In genomic region chr20:10219452-10219791, GRCh38 we compare ENCODE assay signal across 1 cellular context.
TF ChIP-seq lines count a peak whose summit lies in the region.

No MANE protein-coding gene starts in this region.

TF ChIP-seq in K562, 482 proteins besides CTCF, POLR2A, EP300 and RAD21 (continued from another document and continues in another):
- TF ChIP-seq AFF1 (IDR thresholded peaks at IDR 0.05; ENCODE audit: low read depth in 1 of 2, partially characterized antibody in 2 of 2): peak in 1 of 2 experiments; percentile 86
- TF ChIP-seq ZNF511 (CRISPR knock-in tag; IDR thresholded peaks at IDR 0.05): peak; percentile 100
- TF ChIP-seq ZBTB12 (CRISPR knock-in tag; IDR thresholded peaks at IDR 0.05): no peak
- TF ChIP-seq SMARCC2 (IDR thresholded peaks at IDR 0.05; ENCODE audit: low read depth): no peak
- no peak for TF ChIP-seq ZBTB8A (IDR thresholded peaks at IDR 0.05; ENCODE audit: partially characterized antibody)
- TF ChIP-seq SFPQ (IDR thresholded peaks at IDR 0.05; ENCODE audit: low read depth, low read length): no peak
- peak; percentile 85 for TF ChIP-seq SAP30 (IDR thresholded peaks at IDR 0.05; ENCODE audit: borderline replicate concordance, insufficient read depth, low read depth, low read length, poor library complexity, severe bottlenecking)
- no peak for TF ChIP-seq ZNF143 (CRISPR knock-in tag; IDR thresholded peaks at IDR 0.05)
- TF ChIP-seq NCOA2 (IDR thresholded peaks at IDR 0.05; ENCODE audit: partially characterized antibody in 2 of 2): no peak
- no peak for TF ChIP-seq ZNF696 (CRISPR knock-in tag; conservative IDR thresholded peaks at IDR 0.05)
- no peak for TF ChIP-seq ZNF551 (CRISPR knock-in tag; IDR thresholded peaks at IDR 0.05)
- TF ChIP-seq TFE3 (CRISPR knock-in tag; IDR thresholded peaks at IDR 0.05): no peak
- peak; percentile 96 for TF ChIP-seq FOXP1 (CRISPR knock-in tag; IDR thresholded peaks at IDR 0.05)
- no peak for TF ChIP-seq NEUROD1 (IDR thresholded peaks at IDR 0.05; ENCODE audit: borderline replicate concordance, low read depth, low read length, partially characterized antibody)
- TF ChIP-seq FOXA1 (IDR thresholded peaks at IDR 0.05; ENCODE audit: borderline replicate concordance): no peak
- no peak for TF ChIP-seq NR4A1 (CRISPR knock-in tag; IDR thresholded peaks at IDR 0.05)
- no peak for TF ChIP-seq NR4A1 (tag; IDR thresholded peaks at IDR 0.05)
- TF ChIP-seq RBBP5 (IDR thresholded peaks at IDR 0.05; ENCODE audit: borderline replicate concordance, insufficient read depth, low read length, poor library complexity, severe bottlenecking): no peak
- TF ChIP-seq, protein P1, sequence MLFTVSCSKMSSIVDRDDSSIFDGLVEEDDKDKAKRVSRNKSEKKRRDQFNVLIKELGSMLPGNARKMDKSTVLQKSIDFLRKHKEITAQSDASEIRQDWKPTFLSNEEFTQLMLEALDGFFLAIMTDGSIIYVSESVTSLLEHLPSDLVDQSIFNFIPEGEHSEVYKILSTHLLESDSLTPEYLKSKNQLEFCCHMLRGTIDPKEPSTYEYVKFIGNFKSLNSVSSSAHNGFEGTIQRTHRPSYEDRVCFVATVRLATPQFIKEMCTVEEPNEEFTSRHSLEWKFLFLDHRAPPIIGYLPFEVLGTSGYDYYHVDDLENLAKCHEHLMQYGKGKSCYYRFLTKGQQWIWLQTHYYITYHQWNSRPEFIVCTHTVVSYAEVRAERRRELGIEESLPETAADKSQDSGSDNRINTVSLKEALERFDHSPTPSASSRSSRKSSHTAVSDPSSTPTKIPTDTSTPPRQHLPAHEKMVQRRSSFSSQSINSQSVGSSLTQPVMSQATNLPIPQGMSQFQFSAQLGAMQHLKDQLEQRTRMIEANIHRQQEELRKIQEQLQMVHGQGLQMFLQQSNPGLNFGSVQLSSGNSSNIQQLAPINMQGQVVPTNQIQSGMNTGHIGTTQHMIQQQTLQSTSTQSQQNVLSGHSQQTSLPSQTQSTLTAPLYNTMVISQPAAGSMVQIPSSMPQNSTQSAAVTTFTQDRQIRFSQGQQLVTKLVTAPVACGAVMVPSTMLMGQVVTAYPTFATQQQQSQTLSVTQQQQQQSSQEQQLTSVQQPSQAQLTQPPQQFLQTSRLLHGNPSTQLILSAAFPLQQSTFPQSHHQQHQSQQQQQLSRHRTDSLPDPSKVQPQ (CRISPR knock-in tag; IDR thresholded peaks at IDR 0.05; ENCODE audit: borderline replicate concordance): no peak
- peak; percentile 81 for TF ChIP-seq FOXJ3 (CRISPR knock-in tag; IDR thresholded peaks at IDR 0.05)
- TF ChIP-seq, protein P2, sequence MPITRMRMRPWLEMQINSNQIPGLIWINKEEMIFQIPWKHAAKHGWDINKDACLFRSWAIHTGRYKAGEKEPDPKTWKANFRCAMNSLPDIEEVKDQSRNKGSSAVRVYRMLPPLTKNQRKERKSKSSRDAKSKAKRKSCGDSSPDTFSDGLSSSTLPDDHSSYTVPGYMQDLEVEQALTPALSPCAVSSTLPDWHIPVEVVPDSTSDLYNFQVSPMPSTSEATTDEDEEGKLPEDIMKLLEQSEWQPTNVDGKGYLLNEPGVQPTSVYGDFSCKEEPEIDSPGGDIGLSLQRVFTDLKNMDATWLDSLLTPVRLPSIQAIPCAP (CRISPR knock-in tag; IDR thresholded peaks at IDR 0.05; ENCODE audit: borderline replicate concordance): peak; percentile 85; the same call in 1 of the 2 replicates
- TF ChIP-seq, protein P3, sequence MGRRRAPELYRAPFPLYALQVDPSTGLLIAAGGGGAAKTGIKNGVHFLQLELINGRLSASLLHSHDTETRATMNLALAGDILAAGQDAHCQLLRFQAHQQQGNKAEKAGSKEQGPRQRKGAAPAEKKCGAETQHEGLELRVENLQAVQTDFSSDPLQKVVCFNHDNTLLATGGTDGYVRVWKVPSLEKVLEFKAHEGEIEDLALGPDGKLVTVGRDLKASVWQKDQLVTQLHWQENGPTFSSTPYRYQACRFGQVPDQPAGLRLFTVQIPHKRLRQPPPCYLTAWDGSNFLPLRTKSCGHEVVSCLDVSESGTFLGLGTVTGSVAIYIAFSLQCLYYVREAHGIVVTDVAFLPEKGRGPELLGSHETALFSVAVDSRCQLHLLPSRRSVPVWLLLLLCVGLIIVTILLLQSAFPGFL (CRISPR knock-in tag; IDR thresholded peaks at IDR 0.05): no peak
- TF ChIP-seq, protein P4, sequence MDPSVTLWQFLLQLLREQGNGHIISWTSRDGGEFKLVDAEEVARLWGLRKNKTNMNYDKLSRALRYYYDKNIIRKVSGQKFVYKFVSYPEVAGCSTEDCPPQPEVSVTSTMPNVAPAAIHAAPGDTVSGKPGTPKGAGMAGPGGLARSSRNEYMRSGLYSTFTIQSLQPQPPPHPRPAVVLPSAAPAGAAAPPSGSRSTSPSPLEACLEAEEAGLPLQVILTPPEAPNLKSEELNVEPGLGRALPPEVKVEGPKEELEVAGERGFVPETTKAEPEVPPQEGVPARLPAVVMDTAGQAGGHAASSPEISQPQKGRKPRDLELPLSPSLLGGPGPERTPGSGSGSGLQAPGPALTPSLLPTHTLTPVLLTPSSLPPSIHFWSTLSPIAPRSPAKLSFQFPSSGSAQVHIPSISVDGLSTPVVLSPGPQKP (CRISPR knock-in tag; IDR thresholded peaks at IDR 0.05): no peak
- no peak for TF ChIP-seq TOE1 (IDR thresholded peaks at IDR 0.05; ENCODE audit: borderline replicate concordance)
- TF ChIP-seq TOE1 (CRISPR knock-in tag; IDR thresholded peaks at IDR 0.05; ENCODE audit: borderline replicate concordance, low read depth): no peak
- TF ChIP-seq, protein P5, sequence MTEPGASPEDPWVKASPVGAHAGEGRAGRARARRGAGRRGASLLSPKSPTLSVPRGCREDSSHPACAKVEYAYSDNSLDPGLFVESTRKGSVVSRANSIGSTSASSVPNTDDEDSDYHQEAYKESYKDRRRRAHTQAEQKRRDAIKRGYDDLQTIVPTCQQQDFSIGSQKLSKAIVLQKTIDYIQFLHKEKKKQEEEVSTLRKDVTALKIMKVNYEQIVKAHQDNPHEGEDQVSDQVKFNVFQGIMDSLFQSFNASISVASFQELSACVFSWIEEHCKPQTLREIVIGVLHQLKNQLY (CRISPR knock-in tag; conservative IDR thresholded peaks at IDR 0.05): peak in 1 of 2 experiments; percentile 86; a peak in 2 of 4 replicates
- no peak for TF ChIP-seq COPS2 (conservative IDR thresholded peaks at IDR 0.05)
- no peak for TF ChIP-seq KLF13 (tag; IDR thresholded peaks at IDR 0.05; ENCODE audit: borderline replicate concordance, low read depth)
- TF ChIP-seq CEBPG (CRISPR knock-in tag; IDR thresholded peaks at IDR 0.05): no peak
- TF ChIP-seq CEBPG (tag; conservative IDR thresholded peaks at IDR 0.05 in 1 of 2, IDR thresholded peaks at IDR 0.05 in 1 of 2): no peak
- TF ChIP-seq GABPA (tag; conservative IDR thresholded peaks at IDR 0.05; ENCODE audit: low read depth): no peak
- TF ChIP-seq THAP12 (CRISPR knock-in tag; IDR thresholded peaks at IDR 0.05): no peak
- TF ChIP-seq SMARCA4 (IDR thresholded peaks at IDR 0.05): no peak
- TF ChIP-seq ZNF12 (CRISPR knock-in tag; IDR thresholded peaks at IDR 0.05): peak; percentile 81; the same call in 1 of the 2 replicates
- TF ChIP-seq FOS (IDR thresholded peaks at IDR 0.05; ENCODE audit: extremely low read depth, insufficient read length): no peak
- no peak for TF ChIP-seq ZNF507 (tag; conservative IDR thresholded peaks at IDR 0.05)
- TF ChIP-seq ETV6 (IDR thresholded peaks at IDR 0.05; ENCODE audit: borderline replicate concordance in 1 of 2, low read depth in 2 of 2, low read length in 1 of 2): no peak
- peak; percentile 75; the same call in 1 of the 2 replicates for TF ChIP-seq ETV6 (CRISPR knock-in tag; IDR thresholded peaks at IDR 0.05; ENCODE audit: borderline replicate concordance)
- no peak for TF ChIP-seq RBM25 (IDR thresholded peaks at IDR 0.05; ENCODE audit: low read depth, low read length, severe bottlenecking)
- peak; percentile 98 for TF ChIP-seq PRMT5 (CRISPR knock-in tag; IDR thresholded peaks at IDR 0.05)
- no peak for TF ChIP-seq GTF2F1 (IDR thresholded peaks at IDR 0.05; ENCODE audit: low read depth, low read length)
- TF ChIP-seq ELK3 (CRISPR knock-in tag; IDR thresholded peaks at IDR 0.05): no peak
